ENCODE assay signal across 13 cellular contexts in the genomic region with DNA sequence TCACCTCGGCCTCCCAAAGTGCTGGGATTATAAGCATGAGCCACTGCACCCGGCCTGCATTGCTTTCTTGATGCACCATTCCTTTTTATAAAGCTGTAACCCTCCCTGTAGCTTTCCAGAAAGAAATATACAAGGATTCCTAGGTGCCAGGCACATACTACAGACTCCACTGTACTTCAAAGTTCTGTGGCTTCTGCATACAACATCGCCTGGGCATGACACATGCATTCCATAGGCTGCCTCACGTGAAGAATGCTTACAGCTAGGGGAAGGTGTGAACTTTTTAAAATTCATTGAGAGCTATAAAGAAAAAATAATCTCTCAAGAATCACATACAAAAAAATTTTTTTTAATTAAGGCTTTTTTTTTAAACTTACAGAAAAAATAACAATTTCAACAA.
"Had no signal": no experiment of that assay in that cellular context is flagged by ENCODE, and none has a peak within 500 bp of the region (broad histone marks: within the 10 kb centered on the region; RNA-seq: fewer than 3 reads in every experiment).

No MANE protein-coding gene starts in this region.

- H3K27me3 ChIP-seq: colonic mucosa, heart right ventricle, left lung, sigmoid colon, upper lobe of left lung had no signal

- H3K36me3 ChIP-seq: colonic mucosa, left lung had no signal

- ATAC-seq: activated CD8-positive, alpha-beta memory T cell treated with anti-CD3 and anti-CD28 coated beads, Interleukin-2, amount 10 ng/mL, durations not matched to agents 7 days and 5 days; heart right ventricle; left lung had no signal

- H3K9me3 ChIP-seq: colonic mucosa, heart right ventricle, left lung, sigmoid colon, upper lobe of left lung had no signal

- H3K4me3 ChIP-seq: colonic mucosa, heart right ventricle, left lung, sigmoid colon, upper lobe of left lung had no signal

- H3K27ac ChIP-seq: colonic mucosa, heart right ventricle, left lung, sigmoid colon, upper lobe of left lung had no signal

- DNase-seq: activated CD4-positive, alpha-beta T cell treated with anti-CD3 and anti-CD28 coated beads, Interleukin-2, amount 50 U/mL, for 4 hours; activated CD4-positive, CD25-positive, alpha-beta regulatory T cell treated with anti-CD3 and anti-CD28 coated beads, Interleukin-2, amount 50 U/mL, for 72 hours; activated CD8-positive, alpha-beta memory T cell treated with anti-CD3 and anti-CD28 coated beads, Interleukin-2, amount 10 ng/mL, durations not matched to agents 7 days and 5 days; activated effector memory CD4-positive, alpha-beta T cell treated with anti-CD3 and anti-CD28 coated beads, Interleukin-2, amount 50 U/mL, for 16 hours; activated T-cell treated with anti-CD3 and anti-CD28 coated beads, Interleukin-2, amount 50 U/mL, for 24 hours; colonic mucosa; heart right ventricle; left lung; occipital lobe; sigmoid colon; stimulated activated naive CD4-positive, alpha-beta T cell; substantia nigra; upper lobe of left lung had no signal
